ENCODE assay signal across 8 cellular contexts in the genomic region with DNA sequence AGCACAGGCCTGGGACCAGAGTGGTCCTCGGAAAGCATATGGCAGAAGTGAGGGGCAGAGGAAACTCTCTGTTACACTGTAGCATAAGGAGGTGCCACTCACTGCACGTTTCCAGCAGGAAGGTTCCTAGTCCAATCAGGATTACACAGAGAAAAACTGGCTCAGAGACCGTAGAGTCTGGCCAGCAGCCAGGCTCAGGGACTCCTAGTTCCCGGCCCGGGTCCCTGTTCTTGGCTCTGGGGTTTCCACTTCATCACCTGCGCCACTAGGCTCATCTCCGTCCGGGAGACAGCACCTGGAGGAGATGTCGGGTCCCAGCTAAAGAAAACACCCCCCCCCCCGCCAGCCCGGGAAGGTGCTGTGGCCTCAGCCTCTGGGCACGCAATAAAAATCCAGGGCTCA. TPM values are rescaled to one million over a fixed set of nuclear protein-coding genes. Genes with fewer than 3 reads are reported as not detected.
A peak's percentile ranks its signal among the peaks of the same experiment; 100 is the strongest.
DNase-seq lines count a peak whose midpoint lies in the region; ATAC-seq and TF ChIP-seq lines count a peak whose summit lies in the region.

No MANE protein-coding gene starts in this region.

- H3K27me3 ChIP-seq in heart right ventricle (no peaks in the 10 kb centered on the region), prostate gland (replicated peaks; ENCODE audit: insufficient read depth) (no peaks in the 10 kb centered on the region)

- 13 to 16% methylated on average over 12 of the region's 12 CpGs for WGBS in heart right ventricle, 2 donors
- WGBS in prostate gland, result 3% methylated on average over 12 of the region's 12 CpGs

- peak overlapping the region; percentile 58 to 88 (median 71) for H3K4me3 ChIP-seq in heart right ventricle
- peak overlapping the region; percentile 74 to 78 for H3K4me3 ChIP-seq in prostate gland

- H3K27ac ChIP-seq in heart right ventricle, result peak overlapping the region in 2 of 10 donors; percentile 69 to 89
- peak overlapping the region; percentile 74 to 92 for H3K27ac ChIP-seq in prostate gland

- H3K9me3 Mint-ChIP-seq in IgD-negative memory B cell, result no peaks in the 10 kb centered on the region
- no peaks in the 10 kb centered on the region for H3K9me3 Mint-ChIP-seq in activated T-helper 17 cell treated with anti-CD3 and anti-CD28 coated beads, Interleukin-2, amount 50 U/mL, for 72 hours

- peaks cover 0 to 8% (median 7%) of the 10 kb centered on the region in 3 donors for H3K4me1 Mint-ChIP-seq in IgD-negative memory B cell
- peaks cover 8% of the 10 kb centered on the region for H3K4me1 Mint-ChIP-seq in activated T-helper 17 cell treated with anti-CD3 and anti-CD28 coated beads, Interleukin-2, amount 50 U/mL, for 72 hours

- H3K9me3 ChIP-seq in heart right ventricle (no peaks in the 10 kb centered on the region), prostate gland (no peaks in the 10 kb centered on the region)

- peaks cover 0 to 5% (median 0%) of the 10 kb centered on the region in 9 donors for H3K36me3 ChIP-seq in heart right ventricle
- H3K36me3 ChIP-seq in prostate gland, result no peaks in the 10 kb centered on the region

- H3K27me3 Mint-ChIP-seq in IgD-negative memory B cell, result no peaks in the 10 kb centered on the region
- no peaks in the 10 kb centered on the region for H3K27me3 Mint-ChIP-seq in activated T-helper 17 cell treated with anti-CD3 and anti-CD28 coated beads, Interleukin-2, amount 50 U/mL, for 72 hours

- peak overlapping the region; percentile 55 to 79 (median 73) for H3K4me3 Mint-ChIP-seq in IgD-negative memory B cell
- peak overlapping the region; percentile 73 for H3K4me3 Mint-ChIP-seq in activated T-helper 17 cell treated with anti-CD3 and anti-CD28 coated beads, Interleukin-2, amount 50 U/mL, for 72 hours

- H3K4me1 ChIP-seq in heart right ventricle (peaks cover 2 to 34% (median 18%) of the 10 kb centered on the region in 9 donors), prostate gland (replicated peaks) (peaks cover 3% of the 10 kb centered on the region)

- peaks cover 2% of the 10 kb centered on the region for H3K36me3 Mint-ChIP-seq in IgD-negative memory B cell
- H3K36me3 Mint-ChIP-seq in activated T-helper 17 cell treated with anti-CD3 and anti-CD28 coated beads, Interleukin-2, amount 50 U/mL, for 72 hours (ENCODE audit: low read depth), result peaks cover 15% of the 10 kb centered on the region

- TF ChIP-seq CTCF in heart right ventricle (IDR thresholded peaks at IDR 0.05) (no peak), prostate gland (IDR thresholded peaks at IDR 0.05) (no peak)

- no peak for TF ChIP-seq POLR2A in prostate gland (IDR thresholded peaks at IDR 0.05)

- peak overlapping the region in 2 of 3 donors; percentile 81 to 92 for H3K27ac Mint-ChIP-seq in IgD-negative memory B cell
- no peak overlapping the region for H3K27ac Mint-ChIP-seq in activated T-helper 17 cell treated with anti-CD3 and anti-CD28 coated beads, Interleukin-2, amount 50 U/mL, for 72 hours

- ATAC-seq in activated T-helper 17 cell treated with anti-CD3 and anti-CD28 coated beads, Interleukin-2, amount 50 U/mL, for 72 hours (replicated peaks), result no peak
- ATAC-seq in heart right ventricle, result peak in 6 of 8 donors; percentile 6 to 47 (median 14)

- intact Hi-C loops in heart right ventricle (cut with DNase I) (loop anchor here in 1 of 10 donors (5.0 kb wide), 1 partner anchor 36 kb away; no protein-coding TSS in a partner anchor), prostate gland (cut with DNase I) (no loop called here)

- DNase-seq in COR-L47 (lab: John Stamatoyannopoulos, UW), result peak; percentile 51
- DNase-seq in heart right ventricle, result peak; percentile 35 to 62
- peak; percentile 86 for DNase-seq in prostate gland (ENCODE audit: low spot score)
- DNase-seq in A172 (ENCODE audit: low spot score), result no peak
- no peak for DNase-seq in HCEC 1CT
- no peak for DNase-seq in GM19238 (ENCODE audit: insufficient read length, low spot score)

RNA-seq across cellular contexts. Expression of a gene that starts 1.1 kb away (rescaled TPM):
- polyA plus RNA-seq in IgD-negative memory B cell, result 20.0 TPM
- 10 to 100 TPM; 53.5 to 84.8 TPM for total RNA-seq in activated T-helper 17 cell treated with anti-CD3 and anti-CD28 coated beads, Interleukin-2, amount 50 U/mL, for 72 hours
- 10 to 100 TPM in 4 of 10 donors, 1 to 10 TPM in 6; 8.0 to 18.9 (median 9.6) TPM for total RNA-seq in heart right ventricle
- polyA plus RNA-seq in heart right ventricle, result 10 to 100 TPM in 1 of 2 donors, 1 to 10 TPM in 1; 8.1 to 16.7 TPM
- 100 to 1,000 TPM in 1 of 2 donors, 10 to 100 TPM in 1; 62.5 to 118 TPM for total RNA-seq in prostate gland
- 35.3 and 37.1 TPM in 2 replicates for total RNA-seq in A172 (2014; rRNA removed; shearing (Covaris generic))

RNA-seq across cellular contexts. Expression of a gene that starts 34.5 kb away (rescaled TPM):
- polyA plus RNA-seq in IgD-negative memory B cell (125 TPM), heart right ventricle (100 to 1,000 TPM; 231 to 258 TPM)
- 100 to 1,000 TPM; 127 to 199 TPM for total RNA-seq in activated T-helper 17 cell treated with anti-CD3 and anti-CD28 coated beads, Interleukin-2, amount 50 U/mL, for 72 hours
- total RNA-seq in heart right ventricle (100 to 1,000 TPM in 4 of 10 donors, 10 to 100 TPM in 6; 84.7 to 173 (median 99.0) TPM), prostate gland (100 to 1,000 TPM; 238 to 575 TPM)
- 258 and 263 TPM in 2 replicates for total RNA-seq in A172 (2014; rRNA removed; shearing (Covaris generic))

RNA-seq across cellular contexts. Expression of a gene that starts 42.7 kb away (rescaled TPM):
- polyA plus RNA-seq in IgD-negative memory B cell, result 10.2 TPM
- 10 to 100 TPM in 1 of 2 donors, 1 to 10 TPM in 1; 7.3 to 18.2 TPM for total RNA-seq in activated T-helper 17 cell treated with anti-CD3 and anti-CD28 coated beads, Interleukin-2, amount 50 U/mL, for 72 hours
- total RNA-seq in heart right ventricle, result 10 to 100 TPM; 12.8 to 18.2 (median 15.2) TPM
- polyA plus RNA-seq in heart right ventricle, result 10 to 100 TPM; 17.6 to 33.4 TPM
- 10 to 100 TPM; 39.1 to 39.9 TPM for total RNA-seq in prostate gland
- 18.0 and 18.8 TPM in 2 replicates for total RNA-seq in A172 (2014; rRNA removed; shearing (Covaris generic))

Comparison
In these comparisons a context has a peak if more than half of its experiments do, and no peak if none do; other contexts are left out.
1. DNase-seq: peak in COR-L47 (single experiment), heart right ventricle (2 of 2) and prostate gland (single experiment); none in A172 (single experiment), HCEC 1CT (single experiment) and GM19238 (single experiment).